1 cellular context compared by ENCODE assay signal in genomic region chr4:51842554-51843308, GRCh38.
A peak's percentile ranks its signal among the peaks of the same experiment; 100 is the strongest.
TF ChIP-seq lines count a peak whose summit lies in the region.

Gene DCUN1D4 (plus strand): TSS chr4:51843153. CDS start chr4:51843243, 90 bp downstream.

TF ChIP-seq in SK-N-SH, 30 proteins besides CTCF, POLR2A, EP300 and RAD21 (continued from another document):
- peak; percentile 96 for TF ChIP-seq IRF3 (IDR thresholded peaks at IDR 0.05; ENCODE audit: low read depth, low read length)
- TF ChIP-seq ZBTB33 (IDR thresholded peaks at IDR 0.05; ENCODE audit: borderline replicate concordance, low read depth): no peak
- TF ChIP-seq FOXJ3 (CRISPR knock-in tag; IDR thresholded peaks at IDR 0.05): no peak
- TF ChIP-seq TEAD4 (IDR thresholded peaks at IDR 0.05; ENCODE audit: borderline replicate concordance, insufficient read depth): no peak
- TF ChIP-seq FOXM1 (IDR thresholded peaks at IDR 0.05; ENCODE audit: low read depth): no peak
- TF ChIP-seq RXRA (IDR thresholded peaks at IDR 0.05; ENCODE audit: borderline replicate concordance, low read depth): no peak
- peak; percentile 45 for TF ChIP-seq MXI1 (IDR thresholded peaks at IDR 0.05; ENCODE audit: low read depth, low read length)
- TF ChIP-seq SIN3A (IDR thresholded peaks at IDR 0.05; ENCODE audit: borderline replicate concordance, low read depth, low read length): peak; percentile 22; the same call in 1 of the 2 replicates
- TF ChIP-seq TAF1 (IDR thresholded peaks at IDR 0.05; ENCODE audit: borderline replicate concordance, low read depth, low read length): no peak
- TF ChIP-seq USF1 (IDR thresholded peaks at IDR 0.05; ENCODE audit: borderline replicate concordance, low read depth): no peak
- TF ChIP-seq NRF1 (IDR thresholded peaks at IDR 0.05; ENCODE audit: low read depth, low read length): 0 out of 2 replicates have a peak, but pooled peaks have one; percentile 24
- TF ChIP-seq MEF2A (IDR thresholded peaks at IDR 0.05; ENCODE audit: borderline replicate concordance, low read depth): no peak
- no peak for TF ChIP-seq JUND (IDR thresholded peaks at IDR 0.05)
- no peak for TF ChIP-seq TCF12 (IDR thresholded peaks at IDR 0.05)
